Comparison of ENCODE assay signal across 27 cellular contexts in genomic region chr5:140228364-140228837, GRCh38. TPM values are rescaled to one million over a fixed set of nuclear protein-coding genes. Genes with fewer than 3 reads are reported as not detected.
DNase-seq lines count a peak whose midpoint lies in the region; ATAC-seq and TF ChIP-seq lines count a peak whose summit lies in the region.
"Had no signal": no experiment of that assay in that cellular context is flagged by ENCODE, and none has a peak within 500 bp of the region (broad histone marks: within the 10 kb centered on the region; RNA-seq: fewer than 3 reads in every experiment).

No MANE protein-coding gene starts in this region.

- peak in 2 of 3 donors; percentile 60 to 64 for DNase-seq in right cardiac atrium
- DNase-seq in upper lobe of right lung: no peak
- DNase-seq in stimulated activated naive CD4-positive, alpha-beta T cell treated with Interleukin-2 at 50 U/mL for 16 hours (lab: John Stamatoyannopoulos, UW): no peak
- no peak for DNase-seq in activated CD8-positive, alpha-beta memory T cell treated with anti-CD3 and anti-CD28 coated beads for 24 hours
- no peak for DNase-seq in hepatic stellate cell (ENCODE audit: low spot score)
- DNase-seq: activated CD4-positive, alpha-beta memory T cell treated with anti-CD3 and anti-CD28 coated beads for 36 hours; activated CD4-positive, alpha-beta T cell treated with anti-CD3 and anti-CD28 coated beads for 1 hour; activated CD8-positive, alpha-beta memory T cell treated with anti-CD3 and anti-CD28 coated beads, Interleukin-2, amount 50 U/mL, for 48 hours; activated naive CD4-positive, alpha-beta T cell treated with anti-CD3 and anti-CD28 coated beads, Interleukin-2, amount 10 ng/mL, durations not matched to agents 7 days and 5 days; adrenal gland; cerebellar nuclear complex; DMS153; HCEC 1CT; immature natural killer cell; Karpas-422; natural killer cell; NCI-H1417; NCI-H2029; NCI-H526 treated with DMSO at 0.1 percent for 48 hours; stimulated activated CD4-positive, alpha-beta T cell treated with anti-CD3 and anti-CD28 coated beads, Interleukin-2, amount 100 ng/mL, for 48 hours; trophoblast cell had no signal

- H3K36me3 ChIP-seq in neutrophil (no peaks in the 10 kb centered on the region), upper lobe of right lung (no peaks in the 10 kb centered on the region)
- H3K36me3 ChIP-seq: adrenal gland, gastroesophageal sphincter had no signal

- no peak overlapping the region for H3K4me3 ChIP-seq in right cardiac atrium (ENCODE audit: low read length)
- no peak overlapping the region for H3K4me3 ChIP-seq in neutrophil (ENCODE audit: low read depth in 1 of 2, low read length in 1 of 2)
- H3K4me3 ChIP-seq in upper lobe of right lung: no peak overlapping the region
- H3K4me3 ChIP-seq: adrenal gland; BLaER1 treated with 17β-estradiol and CSF1 and Interleukin-3, amounts not matched to agents 10 nM and 100 nM; gastroesophageal sphincter; GM12878 had no signal

- H3K4me1 ChIP-seq in right cardiac atrium (ENCODE audit: control insufficient read depth, insufficient read depth, low read length) (peaks cover 8% of the 10 kb centered on the region), neutrophil (ENCODE audit: control insufficient read depth in 1 of 2, insufficient read depth in 1 of 2, low read depth in 1 of 2, low read length in 1 of 2) (peaks cover 47 to 53% of the 10 kb centered on the region in 2 experiments), upper lobe of right lung (peaks cover 7% of the 10 kb centered on the region)

- no peaks in the 10 kb centered on the region for H3K9me3 ChIP-seq in right cardiac atrium (ENCODE audit: control insufficient read depth, low read length)
- no peaks in the 10 kb centered on the region for H3K9me3 ChIP-seq in neutrophil
- no peaks in the 10 kb centered on the region for H3K9me3 ChIP-seq in upper lobe of right lung
- H3K9me3 ChIP-seq: adrenal gland; BLaER1 treated with 17β-estradiol and CSF1 and Interleukin-3, amounts not matched to agents 10 nM and 100 nM; gastroesophageal sphincter had no signal

- H3K27me3 ChIP-seq in right cardiac atrium (ENCODE audit: control insufficient read depth, insufficient read depth): no peaks in the 10 kb centered on the region
- H3K27me3 ChIP-seq in neutrophil: no peaks in the 10 kb centered on the region
- H3K27me3 ChIP-seq in upper lobe of right lung: no peaks in the 10 kb centered on the region
- H3K27me3 ChIP-seq: adrenal gland; BLaER1 treated with 17β-estradiol and CSF1 and Interleukin-3, amounts not matched to agents 10 nM and 100 nM; gastroesophageal sphincter had no signal

- intact Hi-C loops in right cardiac atrium (cut with DNase I): no loop called here
- intact Hi-C loops in upper lobe of right lung (cut with DNase I): no loop called here

- no peak for TF ChIP-seq CTCF in neutrophil (IDR thresholded peaks at IDR 0.05)
- TF ChIP-seq CTCF in upper lobe of right lung (IDR thresholded peaks at IDR 0.05): no peak

- peak; percentile 24 for ATAC-seq in esophagus mucosa
- peak; percentile 80 to 86 for ATAC-seq in right cardiac atrium
- peak; percentile 40 for ATAC-seq in upper lobe of right lung
- ATAC-seq: activated T-helper 17 cell treated with anti-CD3 and anti-CD28 coated beads, Interleukin-2, amount 50 U/mL, for 72 hours; gastroesophageal sphincter; GM12878 had no signal

- H3K27ac ChIP-seq in right cardiac atrium (ENCODE audit: low read length) (peak overlapping the region; percentile 88), neutrophil (peak overlapping the region; percentile 62), upper lobe of right lung (no peak overlapping the region)
- H3K27ac ChIP-seq: adrenal gland; BLaER1 treated with 17β-estradiol and CSF1 and Interleukin-3, amounts not matched to agents 10 nM and 100 nM; gastroesophageal sphincter had no signal

- WGBS in right cardiac atrium: 56% methylated on average over 7 of the region's 7 CpGs

RNA-seq across cellular contexts. Expression of gene CYSTM1, which starts 53.4 kb away (rescaled TPM):
- total RNA-seq in esophagus mucosa: 11.4 TPM
- 10 to 100 TPM; 47.8 to 58.3 (median 51.1) TPM for total RNA-seq in right cardiac atrium
- 77.4 TPM for polyA plus RNA-seq in right cardiac atrium
- total RNA-seq in upper lobe of right lung: 85.1 TPM

Comparison
In these comparisons a context has a peak if more than half of its experiments do, and no peak if none do; other contexts are left out.
1. ATAC-seq: peak in every context shown above with its lines; median percentile 83 in right cardiac atrium; 40 in upper lobe of right lung; 24 in esophagus mucosa.
2. DNase-seq: peak in right cardiac atrium (2 of 3); none in upper lobe of right lung (single experiment), stimulated activated naive CD4-positive, alpha-beta T cell treated with Interleukin-2 at 50 U/mL for 16 hours (single experiment), activated CD8-positive, alpha-beta memory T cell treated with anti-CD3 and anti-CD28 coated beads for 24 hours (single experiment) and hepatic stellate cell (single experiment).